In the genomic region with DNA sequence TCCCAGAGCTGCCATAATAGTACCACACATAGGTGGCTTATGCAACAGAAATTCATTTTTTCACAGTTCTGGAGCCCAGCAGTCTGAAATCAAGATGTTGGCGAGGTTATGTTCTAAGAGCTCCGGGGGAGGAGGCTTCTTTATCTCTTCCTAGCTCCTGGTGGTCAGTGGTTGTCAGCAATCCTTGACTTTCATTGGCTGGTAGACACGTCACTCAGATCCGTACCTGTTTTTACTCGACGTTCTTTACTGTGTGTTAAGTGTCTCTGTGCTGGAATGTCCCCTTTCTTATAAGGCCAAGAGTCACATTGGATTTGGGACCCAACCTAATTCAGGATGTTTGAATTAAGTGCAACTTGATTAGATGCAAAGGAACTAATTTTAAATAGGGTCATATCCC, we compare ENCODE assay signal across 1 cellular context.
TF ChIP-seq lines count a peak whose summit lies in the region.

No MANE protein-coding gene starts in this region.

TF ChIP-seq in WTC11, 78 proteins besides CTCF, POLR2A, EP300 and RAD21 (continued from another document):
- TF ChIP-seq, protein P1, sequence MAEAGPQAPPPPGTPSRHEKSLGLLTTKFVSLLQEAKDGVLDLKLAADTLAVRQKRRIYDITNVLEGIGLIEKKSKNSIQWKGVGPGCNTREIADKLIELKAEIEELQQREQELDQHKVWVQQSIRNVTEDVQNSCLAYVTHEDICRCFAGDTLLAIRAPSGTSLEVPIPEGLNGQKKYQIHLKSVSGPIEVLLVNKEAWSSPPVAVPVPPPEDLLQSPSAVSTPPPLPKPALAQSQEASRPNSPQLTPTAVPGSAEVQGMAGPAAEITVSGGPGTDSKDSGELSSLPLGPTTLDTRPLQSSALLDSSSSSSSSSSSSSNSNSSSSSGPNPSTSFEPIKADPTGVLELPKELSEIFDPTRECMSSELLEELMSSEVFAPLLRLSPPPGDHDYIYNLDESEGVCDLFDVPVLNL (CRISPR knock-in tag; IDR thresholded peaks at IDR 0.05; ENCODE audit: borderline replicate concordance, low read depth), result no peak
- no peak for TF ChIP-seq ESRRA (CRISPR knock-in tag; IDR thresholded peaks at IDR 0.05; ENCODE audit: borderline replicate concordance)
- TF ChIP-seq SOX15 (CRISPR knock-in tag; IDR thresholded peaks at IDR 0.05), result no peak
- TF ChIP-seq, protein P2, sequence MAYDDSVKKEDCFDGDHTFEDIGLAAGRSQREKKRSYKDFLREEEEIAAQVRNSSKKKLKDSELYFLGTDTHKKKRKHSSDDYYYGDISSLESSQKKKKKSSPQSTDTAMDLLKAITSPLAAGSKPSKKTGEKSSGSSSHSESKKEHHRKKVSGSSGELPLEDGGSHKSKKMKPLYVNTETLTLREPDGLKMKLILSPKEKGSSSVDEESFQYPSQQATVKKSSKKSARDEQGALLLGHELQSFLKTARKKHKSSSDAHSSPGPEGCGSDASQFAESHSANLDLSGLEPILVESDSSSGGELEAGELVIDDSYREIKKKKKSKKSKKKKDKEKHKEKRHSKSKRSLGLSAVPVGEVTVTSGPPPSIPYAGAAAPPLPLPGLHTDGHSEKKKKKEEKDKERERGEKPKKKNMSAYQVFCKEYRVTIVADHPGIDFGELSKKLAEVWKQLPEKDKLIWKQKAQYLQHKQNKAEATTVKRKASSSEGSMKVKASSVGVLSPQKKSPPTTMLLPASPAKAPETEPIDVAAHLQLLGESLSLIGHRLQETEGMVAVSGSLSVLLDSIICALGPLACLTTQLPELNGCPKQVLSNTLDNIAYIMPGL (CRISPR knock-in tag; IDR thresholded peaks at IDR 0.05), result no peak
- TF ChIP-seq GRHL2 (CRISPR knock-in tag; IDR thresholded peaks at IDR 0.05; ENCODE audit: insufficient replicate concordance, severe bottlenecking), result no peak
